In genomic region chr4:175369087-175369486, GRCh38 we compare ENCODE assay signal across 1 cellular context.
TF ChIP-seq lines count a peak whose summit lies in the region.

No MANE protein-coding gene starts in this region.

TF ChIP-seq in WTC11, 78 proteins besides CTCF, POLR2A, EP300 and RAD21 (continued from another document):
- no peak for TF ChIP-seq ZNF281 (CRISPR knock-in tag; IDR thresholded peaks at IDR 0.05)
- TF ChIP-seq HMGXB4 (CRISPR knock-in tag; IDR thresholded peaks at IDR 0.05): no peak
- TF ChIP-seq ZNF425 (CRISPR knock-in tag; conservative IDR thresholded peaks at IDR 0.05): no peak
- no peak for TF ChIP-seq NFATC4 (CRISPR knock-in tag; IDR thresholded peaks at IDR 0.05)
- TF ChIP-seq ZNF219 (CRISPR knock-in tag; IDR thresholded peaks at IDR 0.05; ENCODE audit: borderline replicate concordance): no peak
- TF ChIP-seq MYBL2 (CRISPR knock-in tag; IDR thresholded peaks at IDR 0.05): no peak
- no peak for TF ChIP-seq JUN (CRISPR knock-in tag; IDR thresholded peaks at IDR 0.05)
- no peak for TF ChIP-seq PREB (CRISPR knock-in tag; IDR thresholded peaks at IDR 0.05; ENCODE audit: borderline replicate concordance)
